Comparison of ENCODE assay signal across 8 cellular contexts in genomic region chr6:34695729-34696188, GRCh38.
DNase-seq lines count a peak whose midpoint lies in the region; ATAC-seq and TF ChIP-seq lines count a peak whose summit lies in the region.

No MANE protein-coding gene starts in this region.

- DNase-seq in NB4 (ENCODE audit: low read depth) (no peak), nephron progenitor cell (no peak), DMS153 treated with DMSO at 0.1 percent for 48 hours (lab: John Stamatoyannopoulos, UW; ENCODE audit: unreplicated experiment) (no peak), NCI-H2196 treated with DMSO at 0.1 percent for 48 hours (lab: John Stamatoyannopoulos, UW; ENCODE audit: unreplicated experiment) (no peak), LoVo (ENCODE audit: low spot score) (no peak)

- H3K27ac ChIP-seq in C4-2B, result peak overlapping the region; percentile 87
- H3K27ac ChIP-seq in duodenal mucosa (ENCODE audit: low read depth, low read length), result peak overlapping the region; percentile 87

- TF ChIP-seq CTCF in C4-2B (conservative IDR thresholded peaks at IDR 0.05) (no peak), NB4 (IDR thresholded peaks at IDR 0.05; ENCODE audit: low read depth, low read length) (no peak), nephron progenitor cell (IDR thresholded peaks at IDR 0.05) (no peak)

- peaks cover 16 to 25% of the 10 kb centered on the region in 2 donors for H3K4me1 ChIP-seq in duodenal mucosa (ENCODE audit: control insufficient read depth in 1 of 2, insufficient read depth in 2 of 2, low read length in 2 of 2)

- no peak for TF ChIP-seq POLR2A in NB4 (IDR thresholded peaks at IDR 0.05; ENCODE audit: extremely low read depth, insufficient read length)

- peaks cover 12% of the 10 kb centered on the region for H3K27me3 Mint-ChIP-seq in nephron progenitor cell (ENCODE audit: low read depth, poor library complexity)

- no peaks in the 10 kb centered on the region for H3K36me3 ChIP-seq in duodenal mucosa (ENCODE audit: control insufficient read depth in 1 of 2, insufficient read depth in 2 of 2, low read length in 2 of 2)

- no peaks in the 10 kb centered on the region for H3K9me3 Mint-ChIP-seq in nephron progenitor cell

- H3K9me3 ChIP-seq in duodenal mucosa (ENCODE audit: control insufficient read depth in 1 of 2, low read length in 2 of 2), result no peaks in the 10 kb centered on the region

- peak overlapping the region; percentile 92 for H3K4me3 Mint-ChIP-seq in nephron progenitor cell

- no peaks in the 10 kb centered on the region for H3K27me3 ChIP-seq in duodenal mucosa (ENCODE audit: control insufficient read depth in 1 of 2, insufficient read depth in 2 of 2, low read length in 2 of 2)

- peaks cover 5% of the 10 kb centered on the region for H3K36me3 Mint-ChIP-seq in nephron progenitor cell (ENCODE audit: low read depth)

- no peak for ATAC-seq in GM18873 (IDR thresholded peaks at IDR 0.05; ENCODE audit: low FRiP score, unreplicated experiment)

- H3K4me1 Mint-ChIP-seq in nephron progenitor cell, result peaks cover 37% of the 10 kb centered on the region

- H3K9ac ChIP-seq in duodenal mucosa (ENCODE audit: low read depth in 1 of 2, low read length in 2 of 2), result peak overlapping the region; percentile 96 to 99

- H3K4me3 ChIP-seq in NB4 (ENCODE audit: low read depth, low read length) (peak overlapping the region; percentile 75), duodenal mucosa (ENCODE audit: low read depth in 1 of 2, low read length in 2 of 2) (peak overlapping the region; percentile 92 to 97)

- peak overlapping the region; percentile 63 for H3K27ac Mint-ChIP-seq in nephron progenitor cell
